25 cellular contexts compared by ENCODE assay signal in genomic region chr22:37068859-37069258, GRCh38. TPM values are rescaled to one million over a fixed set of nuclear protein-coding genes. Genes with fewer than 3 reads are reported as not detected.
DNase-seq lines count a peak whose midpoint lies in the region; ATAC-seq, FAIRE-seq and TF ChIP-seq lines count a peak whose summit lies in the region.
"Had no signal": no experiment of that assay in that cellular context is flagged by ENCODE, and none has a peak within 500 bp of the region (broad histone marks: within the 10 kb centered on the region; RNA-seq: fewer than 3 reads in every experiment).

No MANE protein-coding gene starts in this region.

- no peaks in the 10 kb centered on the region for H3F3A ChIP-seq in neural progenitor cell (ENCODE audit: low read depth)

- H3K9me3 Mint-ChIP-seq in neural progenitor cell = no peaks in the 10 kb centered on the region
- H3K9me3 Mint-ChIP-seq: nephron; T-helper 1 cell treated with Interleukin-12 subunit alpha and Interleukin-12 subunit beta and Interleukin-4 antibody, amounts not matched to agents 30 μg/mL and 1 μg/mL, for 36 hours had no signal

- no peaks in the 10 kb centered on the region for H3K36me3 ChIP-seq in hepatocyte (replicated peaks; ENCODE audit: insufficient read depth, low read depth)
- H3K36me3 ChIP-seq in neural progenitor cell = no peaks in the 10 kb centered on the region
- H3K36me3 ChIP-seq: BLaER1, breast epithelium, spleen had no signal

- H3K9me3 ChIP-seq in hepatocyte (ENCODE audit: low read depth) (no peaks in the 10 kb centered on the region), neural progenitor cell (ENCODE audit: low read depth) (no peaks in the 10 kb centered on the region)
- H3K9me3 ChIP-seq: breast epithelium, psoas muscle, spleen had no signal

- H3K9me2 ChIP-seq in hepatocyte (replicated peaks; ENCODE audit: insufficient read depth) = no peaks in the 10 kb centered on the region

- peaks cover 6% of the 10 kb centered on the region for H3K4me1 ChIP-seq in hepatocyte (ENCODE audit: insufficient read depth)
- no peaks in the 10 kb centered on the region for H3K4me1 ChIP-seq in neural progenitor cell
- H3K4me1 ChIP-seq: breast epithelium, psoas muscle had no signal

- no peak overlapping the region for H3K9ac ChIP-seq in neural progenitor cell
- H3K9ac ChIP-seq: BLaER1 had no signal

- no peaks in the 10 kb centered on the region for H3K4me1 Mint-ChIP-seq in neural progenitor cell
- H3K4me1 Mint-ChIP-seq: nephron had no signal

- H3K4me3 Mint-ChIP-seq in neural progenitor cell = no peak overlapping the region
- H3K4me3 Mint-ChIP-seq: nephron; T-helper 1 cell treated with Interleukin-12 subunit alpha and Interleukin-12 subunit beta and Interleukin-4 antibody, amounts not matched to agents 30 μg/mL and 1 μg/mL, for 36 hours had no signal

- H3K4me2 ChIP-seq in hepatocyte = peak overlapping the region; percentile 62
- H3K4me2 ChIP-seq in neural progenitor cell = peak overlapping the region; percentile 81
- H3K4me2 ChIP-seq: BLaER1 had no signal

- H3K79me2 ChIP-seq in hepatocyte (no peaks in the 10 kb centered on the region), neural progenitor cell (ENCODE audit: low read depth) (no peaks in the 10 kb centered on the region)

- peak; percentile 51 for DNase-seq in NCI-H2227 (lab: John Stamatoyannopoulos, UW; ENCODE audit: unreplicated experiment)
- no peak for DNase-seq in NCI-H2227 treated with DMSO at 0.1 percent for 48 hours (lab: John Stamatoyannopoulos, UW)
- peak; percentile 41 for DNase-seq in NCI-H1105 (lab: John Stamatoyannopoulos, UW)
- peak; percentile 33 for DNase-seq in hepatocyte (ENCODE audit: low spot score)
- peak; percentile 76 for DNase-seq in neural progenitor cell (ENCODE audit: low spot score)
- DNase-seq in D721Med (ENCODE audit: insufficient read length, low spot score) = no peak
- DNase-seq: 8988T, GOT3, KBM-7, mesenchymal stem cell, NCI-H2081 treated with DMSO at 0.1 percent for 48 hours, NCI-H510A treated with DMSO at 0.1 percent for 48 hours, OCI-M1, psoas muscle, SHP77 treated with DMSO at 0.1 percent for 48 hours, spleen had no signal

- TF ChIP-seq CTCF in hepatocyte (IDR thresholded peaks at IDR 0.05; ENCODE audit: poor library complexity) (peak; percentile 15), neural progenitor cell (IDR thresholded peaks at IDR 0.05) (no peak), D721Med (IDR thresholded peaks at IDR 0.05; ENCODE audit: insufficient read depth, missing control alignments) (no peak)

- H3K27me3 Mint-ChIP-seq in neural progenitor cell (ENCODE audit: insufficient read depth, low read depth) = peaks cover 16% of the 10 kb centered on the region

- no peak overlapping the region for H3K4me3 ChIP-seq in hepatocyte
- H3K4me3 ChIP-seq in neural progenitor cell = peak overlapping the region; percentile 41
- H3K4me3 ChIP-seq: BLaER1, breast epithelium, psoas muscle, spleen had no signal

- H3K27ac ChIP-seq in hepatocyte (no peak overlapping the region), neural progenitor cell (no peak overlapping the region)
- H3K27ac ChIP-seq: BLaER1, breast epithelium, epithelial cell of prostate, HL-60, psoas muscle, spleen had no signal

- H3K36me3 Mint-ChIP-seq in neural progenitor cell = no peaks in the 10 kb centered on the region

- H3K27ac Mint-ChIP-seq in neural progenitor cell = no peak overlapping the region
- H3K27ac Mint-ChIP-seq: nephron; T-helper 1 cell treated with Interleukin-12 subunit alpha and Interleukin-12 subunit beta and Interleukin-4 antibody, amounts not matched to agents 30 μg/mL and 1 μg/mL, for 36 hours had no signal

- 8% methylated on average over 33 of the region's 36 CpGs for WGBS in hepatocyte (ENCODE audit: low lambda C conversion rate, missing lambda C conversion rate)

- H4K20me1 ChIP-seq in hepatocyte (ENCODE audit: insufficient read depth, poor library complexity, severe bottlenecking) = no peaks in the 10 kb centered on the region
- peaks cover 3% of the 10 kb centered on the region for H4K20me1 ChIP-seq in neural progenitor cell (ENCODE audit: low read depth)

- ATAC-seq in GM21619 (IDR thresholded peaks at IDR 0.05; ENCODE audit: unreplicated experiment) (no peak), HG03095 (IDR thresholded peaks at IDR 0.05; ENCODE audit: unreplicated experiment) (no peak)
- ATAC-seq: psoas muscle had no signal

- FAIRE-seq in D721Med (lab: Jason Lieb, UNC) = no peak

- H2AFZ ChIP-seq in hepatocyte (no peak overlapping the region), neural progenitor cell (replicated peaks) (peak overlapping the region; percentile 84)

- peaks cover 26% of the 10 kb centered on the region for H3K27me3 ChIP-seq in hepatocyte
- peaks cover 67% of the 10 kb centered on the region for H3K27me3 ChIP-seq in neural progenitor cell

RNA-seq across cellular contexts. Expression of gene KCTD17, which starts 17.3 kb away (rescaled TPM):
- total RNA-seq in hepatocyte (15.2 and 22.6 TPM in 2 replicates), neural progenitor cell (ENCODE audit: low replicate concordance) (17.5 and 44.1 TPM in 2 replicates)
- 25.4 and 33.4 TPM in 2 replicates for polyA plus RNA-seq in hepatocyte

RNA-seq across cellular contexts. Expression of gene TMPRSS6, which starts 40.7 kb away (rescaled TPM):
- total RNA-seq in hepatocyte (43.3 and 49.8 TPM in 2 replicates), neural progenitor cell (ENCODE audit: low replicate concordance) (not detected in 2 replicates)
- 21.3 and 34.4 TPM in 2 replicates for polyA plus RNA-seq in hepatocyte
- total RNA-seq: kidney epithelial cell, psoas muscle had no signal
- polyA plus RNA-seq: psoas muscle had no signal

RNA-seq across cellular contexts. Expression of gene MPST, which starts 49.3 kb away (rescaled TPM):
- total RNA-seq in hepatocyte (136 and 156 TPM in 2 replicates), neural progenitor cell (ENCODE audit: low replicate concordance) (36.9 and 157 TPM in 2 replicates)
- 179 and 193 TPM in 2 replicates for polyA plus RNA-seq in hepatocyte

RNA-seq across cellular contexts. Expression of gene TST, which starts 49.6 kb away (rescaled TPM):
- total RNA-seq in hepatocyte (111 and 114 TPM in 2 replicates), neural progenitor cell (ENCODE audit: low replicate concordance) (21.5 and 53.4 TPM in 2 replicates)
- polyA plus RNA-seq in hepatocyte = 47.0 and 50.2 TPM in 2 replicates

Comparison
In these comparisons a context has a peak if more than half of its experiments do, and no peak if none do; other contexts are left out.
1. DNase-seq: peak in NCI-H2227 (single experiment), NCI-H1105 (single experiment), hepatocyte (single experiment) and neural progenitor cell (single experiment); none in NCI-H2227 treated with DMSO at 0.1 percent for 48 hours (single experiment) and D721Med (single experiment).
2. RNA of gene TMPRSS6, which starts 40.7 kb away (total RNA-seq): 43.3 to 49.8 TPM in hepatocyte; not detected in neural progenitor cell; every median in the first group is over 10 times any median in the second.